9 cellular contexts compared by ENCODE assay signal in genomic region chr11:71929491-71929890, GRCh38. TPM values are rescaled to one million over a fixed set of nuclear protein-coding genes. Genes with fewer than 3 reads are reported as not detected.
DNase-seq lines count a peak whose midpoint lies in the region; ATAC-seq and TF ChIP-seq lines count a peak whose summit lies in the region.
"Had no signal": no experiment of that assay in that cellular context is flagged by ENCODE, and none has a peak within 500 bp of the region (broad histone marks: within the 10 kb centered on the region; RNA-seq: fewer than 3 reads in every experiment).

No MANE protein-coding gene starts in this region.

- H3K4me3 ChIP-seq in ascending aorta (peak overlapping the region; percentile 85 to 96), lower leg skin (ENCODE audit: low read depth, poor library complexity, severe bottlenecking) (peak overlapping the region; percentile 73), thyroid gland (replicated peaks in 1 of 3) (peak overlapping the region; percentile 60 to 91 (median 65))

- H3K36me3 Mint-ChIP-seq in activated T-cell treated with anti-CD3 and anti-CD28 coated beads, Interleukin-2, amount 50 U/mL, for 24 hours (ENCODE audit: low read depth), result peaks cover 50% of the 10 kb centered on the region

- no peaks in the 10 kb centered on the region for H3K9me3 ChIP-seq in ascending aorta
- H3K9me3 ChIP-seq in thyroid gland, result no peaks in the 10 kb centered on the region

- no peaks in the 10 kb centered on the region for H3K9me3 Mint-ChIP-seq in activated T-cell treated with anti-CD3 and anti-CD28 coated beads, Interleukin-2, amount 50 U/mL, for 24 hours

- H3K4me1 ChIP-seq in ascending aorta (peaks cover 0 to 15% of the 10 kb centered on the region in 2 donors), thyroid gland (peaks cover 30 to 34% of the 10 kb centered on the region in 2 donors)

- TF ChIP-seq POLR2A in lower leg skin (IDR thresholded peaks at IDR 0.05) (no peak), thyroid gland (IDR thresholded peaks at IDR 0.05) (no peak)

- no peaks in the 10 kb centered on the region for H3K27me3 ChIP-seq in ascending aorta
- no peaks in the 10 kb centered on the region for H3K27me3 ChIP-seq in thyroid gland

- peak overlapping the region; percentile 99 for H3K27ac Mint-ChIP-seq in activated T-cell treated with anti-CD3 and anti-CD28 coated beads, Interleukin-2, amount 50 U/mL, for 24 hours

- TF ChIP-seq CTCF in ascending aorta (IDR thresholded peaks at IDR 0.05), result no peak
- TF ChIP-seq CTCF in lower leg skin (IDR thresholded peaks at IDR 0.05), result no peak
- no peak for TF ChIP-seq CTCF in thyroid gland (IDR thresholded peaks at IDR 0.05)

- peaks cover 60% of the 10 kb centered on the region for H3K4me1 Mint-ChIP-seq in activated T-cell treated with anti-CD3 and anti-CD28 coated beads, Interleukin-2, amount 50 U/mL, for 24 hours (ENCODE audit: low read depth)

- H3K27ac ChIP-seq in ascending aorta, result peak overlapping the region in 1 of 2 donors; percentile 74
- no peak overlapping the region for H3K27ac ChIP-seq in thyroid gland

- intact Hi-C loops in ascending aorta (cut with DNase I) (loop anchor here (2.0 kb wide), 1 partner anchor 143 kb away; no protein-coding TSS in a partner anchor), lower leg skin (cut with DNase I; ENCODE audit: low total_unique reads) (no loop called here), thyroid gland (cut with DNase I) (no loop called here)

- peak overlapping the region; percentile 97 for H3K4me3 Mint-ChIP-seq in activated T-cell treated with anti-CD3 and anti-CD28 coated beads, Interleukin-2, amount 50 U/mL, for 24 hours

- no peaks in the 10 kb centered on the region for H3K27me3 Mint-ChIP-seq in activated T-cell treated with anti-CD3 and anti-CD28 coated beads, Interleukin-2, amount 50 U/mL, for 24 hours

- H3K36me3 ChIP-seq in ascending aorta (no peaks in the 10 kb centered on the region), thyroid gland (no peaks in the 10 kb centered on the region)

- 4 to 6% methylated on average over 6 of the region's 6 CpGs for WGBS in lower leg skin, 2 donors
- 5 to 6% methylated on average over 6 of the region's 6 CpGs for WGBS in thyroid gland, 2 donors

- ATAC-seq in HG03442 (IDR thresholded peaks at IDR 0.05; ENCODE audit: unreplicated experiment) (no peak), HG03159 (IDR thresholded peaks at IDR 0.05; ENCODE audit: unreplicated experiment) (no peak)

- no peak for DNase-seq in activated T-cell treated with anti-CD3 and anti-CD28 coated beads, Interleukin-2, amount 50 U/mL, for 24 hours
- DNase-seq in activated T-cell treated with anti-CD3 and anti-CD28 coated beads, Interleukin-2, amount 50 U/mL, for 1 hour, result no peak
- DNase-seq in ascending aorta (ENCODE audit: low spot score in 2 of 2) (no peak), lower leg skin (ENCODE audit: low spot score in 2 of 2) (no peak), thyroid gland (no peak), NCI-H1930 (lab: John Stamatoyannopoulos, UW) (no peak)

RNA-seq across cellular contexts. Expression of gene RNF121, which starts 0.6 kb away (rescaled TPM):
- 5.0 TPM for total RNA-seq in ascending aorta
- total RNA-seq in lower leg skin, result 10 to 100 TPM; 13.2 to 27.6 (median 18.6) TPM
- 10 to 100 TPM; 41.9 to 64.4 (median 54.7) TPM for total RNA-seq in thyroid gland

RNA-seq across cellular contexts. Expression of gene XNDC1N, which starts 1.1 kb away (rescaled TPM):
- not detected for total RNA-seq in ascending aorta
- 1 to 10 TPM; 1.6 to 8.6 (median 6.5) TPM for total RNA-seq in lower leg skin
- total RNA-seq in thyroid gland, result 10 to 100 TPM; 13.8 to 19.9 (median 16.4) TPM

RNA-seq across cellular contexts. Expression of gene DEFB131B, which starts 51.2 kb away (rescaled TPM):
- total RNA-seq in ascending aorta (not detected), lower leg skin (not detected), thyroid gland (not detected)
- total RNA-seq: Daoy had no signal
